In genomic region chr1:153567621-153568366, GRCh38 we compare ENCODE assay signal across 8 cellular contexts. TPM values are rescaled to one million over a fixed set of nuclear protein-coding genes. Genes with fewer than 3 reads are reported as not detected.
DNase-seq lines count a peak whose midpoint lies in the region; ATAC-seq lines count a peak whose summit lies in the region.

No MANE protein-coding gene starts in this region.

- no peaks in the 10 kb centered on the region for H4K20me1 ChIP-seq in GM23248 (ENCODE audit: insufficient read depth)

- H3K36me3 ChIP-seq in GM23248 (ENCODE audit: low read depth): no peaks in the 10 kb centered on the region
- no peaks in the 10 kb centered on the region for H3K36me3 ChIP-seq in duodenal mucosa (ENCODE audit: control insufficient read depth in 1 of 2, insufficient read depth in 2 of 2, low read length in 2 of 2)

- H3K4me1 ChIP-seq in GM23248 (ENCODE audit: insufficient read depth) (peaks cover 45% of the 10 kb centered on the region), duodenal mucosa (ENCODE audit: control insufficient read depth in 1 of 2, insufficient read depth in 2 of 2, low read length in 2 of 2) (peaks cover 45 to 49% of the 10 kb centered on the region in 2 donors)

- H3K4me2 ChIP-seq in GM23248 (ENCODE audit: unreplicated experiment): peak overlapping the region; percentile 55

- H3K4me3 ChIP-seq in GM23248: peak overlapping the region; percentile 41
- H3K4me3 ChIP-seq in duodenal mucosa (ENCODE audit: low read depth in 1 of 2, low read length in 2 of 2): peak overlapping the region; percentile 63

- DNase-seq in GM23248: peak; percentile 56
- DNase-seq in SHP77 (lab: John Stamatoyannopoulos, UW): peak; percentile 69 to 87
- peak; percentile 38 for DNase-seq in posterior vena cava (ENCODE audit: low spot score)
- no peak for DNase-seq in left lobe of liver (ENCODE audit: low spot score)
- no peak for DNase-seq in iPS-NIHi7 (ENCODE audit: extremely low spot score)
- no peak for DNase-seq in left colon

- no peaks in the 10 kb centered on the region for H3K9me3 ChIP-seq in GM23248 (ENCODE audit: low read depth)
- no peaks in the 10 kb centered on the region for H3K9me3 ChIP-seq in duodenal mucosa (ENCODE audit: control insufficient read depth in 1 of 2, low read length in 2 of 2)

- no peaks in the 10 kb centered on the region for H3K79me2 ChIP-seq in GM23248 (ENCODE audit: insufficient read depth)

- H3K9me2 ChIP-seq in GM23248 (ENCODE audit: insufficient read depth): no peaks in the 10 kb centered on the region

- peaks cover 26% of the 10 kb centered on the region for H3F3A ChIP-seq in GM23248 (ENCODE audit: insufficient read depth)

- in situ Hi-C loops in GM23248 (cut with MboI): no loop called here

- no peaks in the 10 kb centered on the region for H3K27me3 ChIP-seq in GM23248 (replicated peaks; ENCODE audit: insufficient read depth)
- no peaks in the 10 kb centered on the region for H3K27me3 ChIP-seq in duodenal mucosa (ENCODE audit: control insufficient read depth in 1 of 2, insufficient read depth in 2 of 2, low read length in 2 of 2)

- peak overlapping the region; percentile 87 for H2AFZ ChIP-seq in GM23248

- ATAC-seq in left lobe of liver (no peak), HG03175 (IDR thresholded peaks at IDR 0.05; ENCODE audit: unreplicated experiment) (no peak), left colon (no peak)

- WGBS in GM23248 (ENCODE audit: low coverage in 1 of 2, low lambda C conversion rate in 2 of 2, missing lambda C conversion rate in 2 of 2), 2 experiments: 40 to 42% methylated on average over 22 of the region's 22 CpGs

- H3K9ac ChIP-seq in GM23248 (peak overlapping the region; percentile 92), duodenal mucosa (ENCODE audit: low read depth in 1 of 2, low read length in 2 of 2) (peak overlapping the region; percentile 35 to 59)

- H3K27ac ChIP-seq in GM23248: peak overlapping the region; percentile 100
- peak overlapping the region; percentile 64 for H3K27ac ChIP-seq in duodenal mucosa (ENCODE audit: low read depth, low read length)

- intact Hi-C loops in posterior vena cava (cut with DNase I) (loop anchor here (2.0 to 10.0 kb wide), 3 partner anchors 35 to 57 kb away; no protein-coding TSS in a partner anchor), left colon (cut with DNase I, micrococcal nuclease) (loop anchor here in 1 of 2 donors (2.0 to 5.0 kb wide), 2 partner anchors 35 to 57 kb away; no protein-coding TSS in a partner anchor)

RNA-seq across cellular contexts. Expression of gene S100A2, which starts 2.1 kb away (rescaled TPM):
- total RNA-seq in GM23248 (2014; rRNA removed; shearing (Covaris generic)): 1.7 and 9.0 TPM in 2 replicates
- polyA plus RNA-seq in GM23248 (2016; fragmentation: Nextera tagmentation; extraction: Ambion mirVana): 8.6 and 11.8 TPM in 2 replicates
- total RNA-seq in posterior vena cava (1 to 10 TPM; 1.5 to 3.5 TPM), left lobe of liver (0.55 TPM), left colon (1 to 10 TPM in 1 of 2 donors, not detected in 1; 1.1 TPM)

RNA-seq across cellular contexts. Expression of gene S100A3, which starts 18.7 kb away (rescaled TPM):
- 2.2 and 3.8 TPM in 2 replicates for total RNA-seq in GM23248 (2014; rRNA removed; shearing (Covaris generic))
- 7.5 and 8.0 TPM in 2 replicates for polyA plus RNA-seq in GM23248 (2016; fragmentation: Nextera tagmentation; extraction: Ambion mirVana)
- total RNA-seq in posterior vena cava (1 to 10 TPM; 4.1 to 8.3 TPM), left lobe of liver (not detected), left colon (not detected)

RNA-seq across cellular contexts. Expression of gene S100A4, which starts 22.2 kb away (rescaled TPM):
- 236 and 249 TPM in 2 replicates for total RNA-seq in GM23248 (2014; rRNA removed; shearing (Covaris generic))
- polyA plus RNA-seq in GM23248 (2016; fragmentation: Nextera tagmentation; extraction: Ambion mirVana): 608 and 610 TPM in 2 replicates
- total RNA-seq in posterior vena cava (100 to 1,000 TPM; 286 to 472 TPM), left lobe of liver (7.1 TPM), left colon (10 to 100 TPM; 36.1 to 79.4 TPM)

RNA-seq across cellular contexts. Expression of gene S100A5, which starts 27.1 kb away (rescaled TPM):
- total RNA-seq in GM23248 (2014; rRNA removed; shearing (Covaris generic)): not detected in 2 replicates
- polyA plus RNA-seq in GM23248 (2016; fragmentation: Nextera tagmentation; extraction: Ambion mirVana): 0.41 TPM in 1 of 2 replicates, not detected in the other
- total RNA-seq in posterior vena cava (not detected), left lobe of liver (not detected), left colon (not detected)

RNA-seq across cellular contexts. Expression of gene S100A6, which starts 32.0 kb away (rescaled TPM):
- total RNA-seq in GM23248 (2014; rRNA removed; shearing (Covaris generic)): 550 and 683 TPM in 2 replicates
- polyA plus RNA-seq in GM23248 (2016; fragmentation: Nextera tagmentation; extraction: Ambion mirVana): 2,862 and 2,893 TPM in 2 replicates
- total RNA-seq in posterior vena cava (1,000 to 10,000 TPM; 1,174 to 1,536 TPM), left lobe of liver (13.9 TPM), left colon (1,000 to 10,000 TPM; 2,086 to 2,115 TPM)

Comparison
In these comparisons a context has a peak if more than half of its experiments do, and no peak if none do; other contexts are left out.
1. DNase-seq: peak in GM23248 (single experiment), SHP77 (2 of 2) and posterior vena cava (single experiment); none in left lobe of liver (single experiment), iPS-NIHi7 (single experiment) and left colon (0 of 2).